9 cellular contexts compared by ENCODE assay signal in the genomic region with DNA sequence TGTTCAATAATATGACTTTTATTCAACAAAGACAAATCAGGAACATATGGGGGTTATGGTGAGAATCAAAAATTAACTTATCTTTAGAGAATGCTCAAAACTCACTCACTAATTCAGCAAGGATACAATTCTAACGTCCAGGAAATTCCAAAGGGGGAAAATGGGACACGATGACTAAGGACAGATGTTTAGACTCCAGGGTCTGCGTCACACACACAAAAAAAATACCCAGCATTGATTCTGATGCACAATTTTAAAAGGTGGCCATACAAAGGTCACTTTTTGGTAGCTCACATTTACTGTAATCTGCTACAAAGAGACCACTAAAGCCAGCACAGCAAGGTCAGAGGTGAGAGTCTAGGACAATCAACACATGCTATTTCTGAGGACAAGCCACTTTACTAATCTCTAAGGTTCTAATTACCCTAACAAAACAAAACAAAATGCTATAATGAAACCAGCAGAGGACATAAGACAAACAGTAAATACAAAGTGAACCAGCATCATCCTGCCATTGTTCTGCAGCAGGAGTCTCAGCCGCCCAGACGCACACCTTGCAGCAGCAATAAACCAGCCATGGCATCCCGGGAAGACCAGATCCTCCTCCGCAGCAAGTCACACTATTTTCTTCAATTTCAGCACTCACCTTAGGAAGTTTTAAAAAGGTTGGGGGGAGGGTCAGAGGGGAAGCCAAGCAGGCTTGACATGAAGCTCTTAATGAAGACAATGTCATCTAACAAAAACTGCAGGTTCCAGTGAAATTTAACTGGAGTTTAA. TPM values are rescaled to one million over a fixed set of nuclear protein-coding genes. Genes with fewer than 3 reads are reported as not detected.
DNase-seq lines count a peak whose midpoint lies in the region; ATAC-seq and TF ChIP-seq lines count a peak whose summit lies in the region.
"Had no signal": no experiment of that assay in that cellular context is flagged by ENCODE, and none has a peak within 500 bp of the region (broad histone marks: within the 10 kb centered on the region; RNA-seq: fewer than 3 reads in every experiment).

No MANE protein-coding gene starts in this region.

- peaks cover 35% of the 10 kb centered on the region for H3K4me1 ChIP-seq in HUES48 (ENCODE audit: control insufficient read depth, insufficient read depth, low read length)
- H3K4me1 ChIP-seq: BE2C had no signal

- POLR2A ChIA-PET in AG04449 (lab: Yijun Ruan, JAX), result no interaction called here

- no peak for ATAC-seq in GM19455 (IDR thresholded peaks at IDR 0.05; ENCODE audit: unreplicated experiment)

- no peak overlapping the region for H3K9ac ChIP-seq in HUES48 (ENCODE audit: low read depth, low read length)

- H3K27ac ChIP-seq in HUES48 (ENCODE audit: low read depth, low read length) (peak overlapping the region; percentile 61), cingulate gyrus (ENCODE audit: low read depth, low read length) (peak overlapping the region; percentile 39)

- CTCF ChIA-PET in AG04449 (lab: Yijun Ruan, JAX), result interaction anchor here (0.9 to 2.5 kb wide), 3 partner anchors 17 to 114 kb away, joined by 3 to 7 read pairs (median 4); no protein-coding TSS in a partner anchor

- no peak for TF ChIP-seq CTCF in AG04449 (IDR thresholded peaks at IDR 0.05; ENCODE audit: insufficient read depth, low read length, missing control alignments)

- H3K4me3 ChIP-seq in AG04449 (ENCODE audit: low read depth, low read length), result no peak overlapping the region
- H3K4me3 ChIP-seq in HUES48 (ENCODE audit: low read depth, low read length), result no peak overlapping the region; the same call in 1 of the 2 replicates

- no peaks in the 10 kb centered on the region for H3K27me3 ChIP-seq in HUES48 (ENCODE audit: control insufficient read depth, insufficient read depth, low read length)
- H3K27me3 ChIP-seq: BE2C had no signal

- DNase-seq in AG04449 (ENCODE audit: low read depth, low spot score) (peak; percentile 24), lung microvascular endothelial cell (ENCODE audit: low read depth in 2 of 2) (peak; percentile 68 to 85), SK-N-DZ (ENCODE audit: low spot score) (no peak), T-helper 2 cell (no peak), NCI-H1417 treated with DMSO at 0.1 percent for 48 hours (lab: John Stamatoyannopoulos, UW) (no peak)
- DNase-seq: BE2C had no signal

- H3K36me3 ChIP-seq in HUES48 (ENCODE audit: control insufficient read depth, insufficient read depth, low read length), result no peaks in the 10 kb centered on the region
- H3K36me3 ChIP-seq: BE2C had no signal

- no peaks in the 10 kb centered on the region for H3K9me3 ChIP-seq in HUES48 (ENCODE audit: control insufficient read depth, insufficient read depth, low read length)
- H3K9me3 ChIP-seq: BE2C had no signal

RNA-seq across cellular contexts. Expression of a gene that starts 57.8 kb away (rescaled TPM):
- total RNA-seq in lung microvascular endothelial cell, result 1.5 and 1.8 TPM in 2 replicates
- 1.2 and 1.5 TPM in 2 replicates for polyA plus RNA-seq in SK-N-DZ (2014; cell fraction: cytosol; rRNA removed)
- 1.8 and 2.3 TPM in 2 replicates for polyA plus RNA-seq in SK-N-DZ (2014; cell fraction: nucleus; rRNA removed)

Comparison
In these comparisons a context has a peak if more than half of its experiments do, and no peak if none do; other contexts are left out.
1. DNase-seq: peak in AG04449 (single experiment) and lung microvascular endothelial cell (2 of 2); none in SK-N-DZ (single experiment), T-helper 2 cell (0 of 5) and NCI-H1417 treated with DMSO at 0.1 percent for 48 hours (single experiment).